24 cellular contexts compared by ENCODE assay signal in genomic region chr15:61682891-61683500, GRCh38.
"Had no signal": no experiment of that assay in that cellular context is flagged by ENCODE, and none has a peak within 500 bp of the region (broad histone marks: within the 10 kb centered on the region; RNA-seq: fewer than 3 reads in every experiment).

No MANE protein-coding gene starts in this region.

- ATAC-seq: activated CD4-positive, alpha-beta T cell treated with anti-CD3 and anti-CD28 coated beads for 36 hours; activated T-cell treated with anti-CD3 and anti-CD28 coated beads, Interleukin-2, amount 50 U/mL, for 4 hours; gastrocnemius medialis; mucosa of descending colon; stimulated activated naive B cell treated with anti-CD40 and anti-IgM and Interleukin-4, amounts not matched to agents 10 μg/mL and 1 μg/mL and 100 μg/mL, for 72 hours had no signal

- H3K36me3 ChIP-seq: colonic mucosa, esophagus squamous epithelium, gastrocnemius medialis, sigmoid colon, vagina had no signal

- H3K4me1 ChIP-seq: colonic mucosa, esophagus squamous epithelium, sigmoid colon, testis, vagina had no signal

- DNase-seq: activated CD4-positive, alpha-beta T cell treated with anti-CD3 and anti-CD28 coated beads for 36 hours; activated CD4-positive, alpha-beta T cell treated with anti-CD3 and anti-CD28 coated beads, Interleukin-2, amount 50 U/mL, for 48 hours; activated CD8-positive, alpha-beta memory T cell treated with anti-CD3 and anti-CD28 coated beads, Interleukin-2, amount 50 U/mL, for 48 hours; activated naive CD4-positive, alpha-beta T cell; activated naive CD8-positive, alpha-beta T cell treated with anti-CD3 and anti-CD28 coated beads for 36 hours; activated T-cell treated with anti-CD3 and anti-CD28 coated beads, Interleukin-2, amount 50 U/mL, for 4 hours; amniotic stem cell; colonic mucosa; esophagus squamous epithelium; gastrocnemius medialis; hippocampal formation; kidney glomerular epithelial cell; mesendoderm; mucosa of descending colon; nephron progenitor cell; occipital lobe; sigmoid colon; stimulated activated CD4-positive, alpha-beta T cell treated with anti-CD3 and anti-CD28 coated beads, Interleukin-15, amount 100 ng/mL, for 24 hours; stimulated activated naive B cell treated with anti-CD40 and anti-IgM and Interleukin-4, amounts not matched to agents 10 μg/mL and 1 μg/mL and 100 μg/mL, for 72 hours; testis; trophoblast cell had no signal

- H3K27ac ChIP-seq: colonic mucosa, esophagus squamous epithelium, sigmoid colon, testis, vagina had no signal

- H3K27me3 ChIP-seq: colonic mucosa, gastrocnemius medialis, sigmoid colon, testis, vagina had no signal

- FAIRE-seq: bronchial epithelial cell had no signal

- H3K9me3 ChIP-seq: colonic mucosa, esophagus squamous epithelium, gastrocnemius medialis, mucosa of descending colon, sigmoid colon, testis, vagina had no signal

- H3K4me2 ChIP-seq: smooth muscle cell had no signal

- H3K4me3 ChIP-seq: colonic mucosa, esophagus squamous epithelium, gastrocnemius medialis, mucosa of descending colon, sigmoid colon, smooth muscle cell, testis, vagina had no signal
